27 cellular contexts compared by ENCODE assay signal in the genomic region with DNA sequence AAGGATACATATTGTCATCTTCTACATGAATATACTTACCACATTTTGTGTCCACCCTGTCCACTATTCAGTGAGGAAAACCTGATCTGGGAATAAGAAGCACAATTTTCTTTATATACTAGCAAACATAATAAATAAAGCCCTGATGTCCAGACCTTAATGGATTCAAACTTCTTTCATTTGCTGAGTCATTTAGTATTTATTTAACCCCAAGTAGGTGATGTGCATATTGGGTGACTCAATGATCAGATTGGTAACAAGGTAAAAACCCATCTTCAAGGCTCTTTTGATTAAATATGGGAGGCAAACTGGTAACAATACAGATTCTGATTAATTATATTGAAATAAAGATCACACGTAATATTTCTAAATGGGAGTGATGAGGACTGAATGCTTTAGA.
"Had no signal": no experiment of that assay in that cellular context is flagged by ENCODE, and none has a peak within 500 bp of the region (broad histone marks: within the 10 kb centered on the region; RNA-seq: fewer than 3 reads in every experiment).

No MANE protein-coding gene starts in this region.

- H3K27ac ChIP-seq: adrenal gland, PC-9, SJCRH30, SK-N-MC, WERI-Rb-1 had no signal

- H3K36me3 ChIP-seq: adrenal gland, SJCRH30, WERI-Rb-1 had no signal

- H3K27me3 ChIP-seq: adrenal gland, SJCRH30 had no signal

- H3K9me3 ChIP-seq: adrenal gland, SJCRH30 had no signal

- H2AFZ ChIP-seq: PC-9 had no signal

- H3K4me3 ChIP-seq: adrenal gland, PC-9, SJCRH30, SK-N-MC had no signal

- H3K4me1 ChIP-seq: adrenal gland, SJCRH30 had no signal

- H3K4me2 ChIP-seq: PC-9 had no signal

- DNase-seq: activated CD4-positive, alpha-beta T cell treated with anti-CD3 and anti-CD28 coated beads for 1 hour; activated CD4-positive, alpha-beta T cell treated with anti-CD3 and anti-CD28 coated beads for 48 hours; activated CD4-positive, CD25-positive, alpha-beta regulatory T cell; activated CD8-positive, alpha-beta T cell treated with anti-CD3 and anti-CD28 coated beads for 36 hours; activated gamma-delta T cell; activated naive CD4-positive, alpha-beta T cell treated with Interleukin-2 at 50 U/mL for 16 hours; activated T-cell treated with anti-CD3 and anti-CD28 coated beads, Interleukin-2, amount 50 U/mL, for 1 hour; adrenal gland; central memory CD4-positive, alpha-beta T cell; Kasumi-1; KG1; NCI-H1092 treated with DMSO at 0.1 percent for 48 hours; NCI-H1417; NCI-H146; NCI-H187; NCI-H2029 treated with DMSO at 0.1 percent for 48 hours; NCI-H226; NCI-H524 treated with DMSO at 0.1 percent for 48 hours; PC-9; SHP77; SJCRH30; T1000; WERI-Rb-1 had no signal

- ATAC-seq: activated CD8-positive, alpha-beta T cell treated with anti-CD3 and anti-CD28 coated beads for 36 hours; activated naive CD4-positive, alpha-beta T cell treated with anti-CD3 and anti-CD28 coated beads, Interleukin-2, amount 50 U/mL, for 72 hours had no signal

- FAIRE-seq: astrocyte, RCC 7860 had no signal
